Comparison of ENCODE assay signal across 33 cellular contexts in genomic region chr14:89990218-89990617, GRCh38.
"Had no signal": no experiment of that assay in that cellular context is flagged by ENCODE, and none has a peak within 500 bp of the region (broad histone marks: within the 10 kb centered on the region; RNA-seq: fewer than 3 reads in every experiment).

No MANE protein-coding gene starts in this region.

- H3K27me3 ChIP-seq: body of pancreas, esophagus squamous epithelium, gastroesophageal sphincter had no signal

- DNase-seq: activated CD4-positive, alpha-beta memory T cell treated with anti-CD3 and anti-CD28 coated beads, Interleukin-2, amount 10 ng/mL, durations not matched to agents 7 days and 5 days; activated CD4-positive, alpha-beta T cell treated with anti-CD3 and anti-CD28 coated beads for 1 hour; activated CD4-positive, alpha-beta T cell treated with anti-CD3 and anti-CD28 coated beads for 4 hours; activated CD4-positive, alpha-beta T cell treated with anti-CD3 and anti-CD28 coated beads, Interleukin-2, amount 10 ng/mL, durations not matched to agents 7 days and 5 days; activated CD4-positive, alpha-beta T cell treated with anti-CD3 and anti-CD28 coated beads, Interleukin-2, amount 50 U/mL, for 4 hours; activated CD8-positive, alpha-beta memory T cell treated with anti-CD3 and anti-CD28 coated beads, Interleukin-2, amount 50 U/mL, for 48 hours; activated gamma-delta T cell; activated naive CD4-positive, alpha-beta T cell; activated naive CD4-positive, alpha-beta T cell treated with anti-CD3 and anti-CD28 coated beads, Interleukin-2, amount 10 ng/mL, durations not matched to agents 7 days and 5 days; activated naive CD8-positive, alpha-beta T cell treated with anti-CD3 and anti-CD28 coated beads, Interleukin-2, amount 10 ng/mL, durations not matched to agents 7 days and 5 days; activated T-cell treated with anti-CD3 and anti-CD28 coated beads for 4 hours; activated T-cell treated with anti-CD3 and anti-CD28 coated beads, Interleukin-2, amount 50 U/mL, for 24 hours; activated T-cell treated with anti-CD3 and anti-CD28 coated beads, Interleukin-2, amount 50 U/mL, for 72 hours; amniotic stem cell; aorta; body of pancreas; caudate nucleus; cortex of kidney; dermis blood vessel endothelial cell; effector CD4-positive, alpha-beta T cell; esophagus squamous epithelium; foreskin melanocyte; T-helper 1 cell; T-helper 17 cell had no signal

- H3K9me3 Mint-ChIP-seq: activated CD4-positive, alpha-beta memory T cell treated with anti-CD3 and anti-CD28 coated beads, Interleukin-2, amount 10 ng/mL, durations not matched to agents 7 days and 5 days; activated CD4-positive, alpha-beta T cell treated with anti-CD3 and anti-CD28 coated beads, Interleukin-2, amount 10 ng/mL, durations not matched to agents 7 days and 5 days; activated naive CD4-positive, alpha-beta T cell treated with anti-CD3 and anti-CD28 coated beads, Interleukin-2, amount 10 ng/mL, durations not matched to agents 7 days and 5 days; activated naive CD4-positive, alpha-beta T cell treated with anti-CD3 and anti-CD28 coated beads, Interleukin-2, amount 50 U/mL, for 72 hours; activated naive CD8-positive, alpha-beta T cell treated with anti-CD3 and anti-CD28 coated beads, Interleukin-2, amount 10 ng/mL, durations not matched to agents 7 days and 5 days; activated T-cell treated with anti-CD3 and anti-CD28 coated beads, Interleukin-2, amount 50 U/mL, for 24 hours; activated T-cell treated with anti-CD3 and anti-CD28 coated beads, Interleukin-2, amount 50 U/mL, for 72 hours; WTC11 had no signal

- H3K4me3 Mint-ChIP-seq: activated CD4-positive, alpha-beta memory T cell treated with anti-CD3 and anti-CD28 coated beads, Interleukin-2, amount 10 ng/mL, durations not matched to agents 7 days and 5 days; activated CD4-positive, alpha-beta T cell treated with anti-CD3 and anti-CD28 coated beads, Interleukin-2, amount 10 ng/mL, durations not matched to agents 7 days and 5 days; activated naive CD4-positive, alpha-beta T cell treated with anti-CD3 and anti-CD28 coated beads, Interleukin-2, amount 10 ng/mL, durations not matched to agents 7 days and 5 days; activated naive CD8-positive, alpha-beta T cell treated with anti-CD3 and anti-CD28 coated beads, Interleukin-2, amount 10 ng/mL, durations not matched to agents 7 days and 5 days; activated T-cell treated with anti-CD3 and anti-CD28 coated beads, Interleukin-2, amount 50 U/mL, for 24 hours; activated T-cell treated with anti-CD3 and anti-CD28 coated beads, Interleukin-2, amount 50 U/mL, for 72 hours; T-helper 17 cell; WTC11 had no signal

- H3K27me3 Mint-ChIP-seq: activated CD4-positive, alpha-beta memory T cell treated with anti-CD3 and anti-CD28 coated beads, Interleukin-2, amount 10 ng/mL, durations not matched to agents 7 days and 5 days; activated CD4-positive, alpha-beta T cell treated with anti-CD3 and anti-CD28 coated beads, Interleukin-2, amount 10 ng/mL, durations not matched to agents 7 days and 5 days; activated naive CD4-positive, alpha-beta T cell treated with anti-CD3 and anti-CD28 coated beads, Interleukin-2, amount 10 ng/mL, durations not matched to agents 7 days and 5 days; activated naive CD8-positive, alpha-beta T cell treated with anti-CD3 and anti-CD28 coated beads, Interleukin-2, amount 10 ng/mL, durations not matched to agents 7 days and 5 days; activated T-cell treated with anti-CD3 and anti-CD28 coated beads, Interleukin-2, amount 50 U/mL, for 24 hours; T-helper 17 cell had no signal

- H3K9me3 ChIP-seq: body of pancreas, esophagus squamous epithelium, gastroesophageal sphincter had no signal

- H3K4me1 ChIP-seq: body of pancreas, esophagus squamous epithelium, gastroesophageal sphincter had no signal

- H3K4me1 Mint-ChIP-seq: activated CD4-positive, alpha-beta memory T cell treated with anti-CD3 and anti-CD28 coated beads, Interleukin-2, amount 10 ng/mL, durations not matched to agents 7 days and 5 days; activated CD4-positive, alpha-beta T cell treated with anti-CD3 and anti-CD28 coated beads, Interleukin-2, amount 10 ng/mL, durations not matched to agents 7 days and 5 days; activated naive CD4-positive, alpha-beta T cell treated with anti-CD3 and anti-CD28 coated beads, Interleukin-2, amount 10 ng/mL, durations not matched to agents 7 days and 5 days; activated naive CD8-positive, alpha-beta T cell treated with anti-CD3 and anti-CD28 coated beads, Interleukin-2, amount 10 ng/mL, durations not matched to agents 7 days and 5 days; T-helper 17 cell had no signal

- H3K27ac Mint-ChIP-seq: activated CD4-positive, alpha-beta memory T cell treated with anti-CD3 and anti-CD28 coated beads, Interleukin-2, amount 10 ng/mL, durations not matched to agents 7 days and 5 days; activated CD4-positive, alpha-beta T cell treated with anti-CD3 and anti-CD28 coated beads, Interleukin-2, amount 10 ng/mL, durations not matched to agents 7 days and 5 days; activated naive CD4-positive, alpha-beta T cell treated with anti-CD3 and anti-CD28 coated beads, Interleukin-2, amount 10 ng/mL, durations not matched to agents 7 days and 5 days; activated naive CD4-positive, alpha-beta T cell treated with anti-CD3 and anti-CD28 coated beads, Interleukin-2, amount 50 U/mL, for 72 hours; activated naive CD8-positive, alpha-beta T cell treated with anti-CD3 and anti-CD28 coated beads, Interleukin-2, amount 10 ng/mL, durations not matched to agents 7 days and 5 days; activated T-cell treated with anti-CD3 and anti-CD28 coated beads, Interleukin-2, amount 50 U/mL, for 24 hours; activated T-cell treated with anti-CD3 and anti-CD28 coated beads, Interleukin-2, amount 50 U/mL, for 72 hours; T-helper 17 cell had no signal

- H3K4me3 ChIP-seq: body of pancreas, esophagus squamous epithelium, gastroesophageal sphincter had no signal

- ATAC-seq: activated naive CD4-positive, alpha-beta T cell treated with anti-CD3 and anti-CD28 coated beads, Interleukin-2, amount 50 U/mL, for 72 hours; activated T-cell treated with anti-CD3 and anti-CD28 coated beads, Interleukin-2, amount 50 U/mL, for 72 hours; body of pancreas; gastroesophageal sphincter; T-helper 17 cell; WTC11 had no signal

- H3K27ac ChIP-seq: body of pancreas, epithelial cell of prostate, esophagus squamous epithelium, gastroesophageal sphincter, VCaP had no signal

- FAIRE-seq: colon, endometrium, endothelial cell of umbilical vein, TTC549 had no signal
